8 cellular contexts compared by ENCODE assay signal in the genomic region with DNA sequence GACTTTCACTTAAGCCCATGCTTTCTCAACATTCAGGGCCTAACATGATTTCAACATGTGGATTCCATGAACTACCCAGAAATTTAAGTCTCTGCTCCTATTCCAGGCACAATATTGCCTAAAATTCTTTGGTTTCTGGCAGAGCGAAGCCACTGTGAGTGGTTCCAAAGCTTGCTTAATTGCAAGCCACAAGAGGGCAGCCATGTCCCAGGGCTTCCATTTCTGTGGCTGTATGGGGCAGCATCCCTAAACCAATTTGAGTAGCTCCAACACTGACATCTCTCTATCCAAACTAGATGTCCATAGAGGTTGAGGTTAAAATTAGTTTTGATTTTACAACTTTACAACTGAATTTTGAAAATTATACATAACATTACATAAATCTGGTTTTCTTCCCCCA. TPM values are rescaled to one million over a fixed set of nuclear protein-coding genes. Genes with fewer than 3 reads are reported as not detected.
DNase-seq lines count a peak whose midpoint lies in the region; ATAC-seq, FAIRE-seq and TF ChIP-seq lines count a peak whose summit lies in the region.

No MANE protein-coding gene starts in this region.

- H3K9me3 Mint-ChIP-seq in chondrocyte (ENCODE audit: low read depth): no peaks in the 10 kb centered on the region

- no peaks in the 10 kb centered on the region for H3K36me3 Mint-ChIP-seq in chondrocyte (ENCODE audit: low read depth)

- H3K4me3 Mint-ChIP-seq in chondrocyte (ENCODE audit: unreplicated experiment): no peak overlapping the region

- peaks cover 8% of the 10 kb centered on the region for H3K4me1 Mint-ChIP-seq in chondrocyte (ENCODE audit: low read depth)

- DNase-seq in ELR (ENCODE audit: low read depth) (peak; percentile 60), HuH-7.5 (ENCODE audit: low spot score) (peak; percentile 7), chondrocyte (ENCODE audit: low spot score) (no peak), lung microvascular endothelial cell (ENCODE audit: low read depth in 2 of 2) (peak; percentile 74), urothelium cell line (ENCODE audit: low spot score) (no peak)
- DNase-seq in activated CD4-positive, CD25-positive, alpha-beta regulatory T cell treated with anti-CD3 and anti-CD28 coated beads, Interleukin-2, amount 50 U/mL, for 16 hours (ENCODE audit: low read depth, low spot score): peak; percentile 28
- peak; percentile 39 for DNase-seq in stimulated activated CD8-positive, alpha-beta memory T cell treated with anti-CD3 and anti-CD28 coated beads, Interleukin-4, amount 100 ng/mL, for 24 hours (ENCODE audit: low read depth)

- peak; percentile 89 for ATAC-seq in GM21515 (IDR thresholded peaks at IDR 0.05; ENCODE audit: unreplicated experiment)

- TF ChIP-seq CTCF in chondrocyte (IDR thresholded peaks at IDR 0.05): peak; percentile 84

- no peak for FAIRE-seq in urothelium cell line (lab: Jason Lieb, UNC)

- no peaks in the 10 kb centered on the region for H3K27me3 Mint-ChIP-seq in chondrocyte (ENCODE audit: low read depth)

- no peak overlapping the region for H3K27ac Mint-ChIP-seq in chondrocyte (ENCODE audit: unreplicated experiment)

RNA-seq across cellular contexts. Expression of a gene that starts 56.3 kb away (rescaled TPM):
- total RNA-seq in chondrocyte: 12.7 to 24.6 TPM (median 15.6 TPM) in 3 replicates
- total RNA-seq in lung microvascular endothelial cell: 24.0 and 104 TPM in 2 replicates

Comparison
In these comparisons a context has a peak if more than half of its experiments do, and no peak if none do; other contexts are left out.
1. DNase-seq: peak in ELR (single experiment), HuH-7.5 (single experiment), activated CD4-positive, CD25-positive, alpha-beta regulatory T cell treated with anti-CD3 and anti-CD28 coated beads, Interleukin-2, amount 50 U/mL, for 16 hours (single experiment), lung microvascular endothelial cell (2 of 2) and stimulated activated CD8-positive, alpha-beta memory T cell treated with anti-CD3 and anti-CD28 coated beads, Interleukin-4, amount 100 ng/mL, for 24 hours (single experiment); none in chondrocyte (single experiment) and urothelium cell line (single experiment).